17 cellular contexts compared by ENCODE assay signal in the genomic region with DNA sequence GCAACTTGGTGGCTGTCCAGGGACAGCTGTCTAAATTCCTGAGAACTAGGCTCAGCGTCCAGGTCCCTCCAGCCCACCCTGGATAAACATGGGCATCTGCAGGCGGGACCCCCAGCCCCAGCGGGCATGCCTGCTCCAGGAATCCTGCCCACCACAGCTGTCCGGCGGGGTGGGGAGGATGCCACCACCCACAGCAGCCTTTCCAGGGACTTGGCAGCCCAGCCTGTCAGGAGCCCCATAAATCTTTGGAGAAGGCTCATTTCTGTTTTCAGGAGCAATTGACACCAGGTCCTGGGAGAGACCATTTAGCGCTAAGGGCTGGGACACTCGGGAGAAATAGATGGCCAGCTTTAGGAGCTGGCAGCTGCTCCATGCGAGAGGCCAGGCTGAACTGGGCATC.
"Had no signal": no experiment of that assay in that cellular context is flagged by ENCODE, and none has a peak within 500 bp of the region (broad histone marks: within the 10 kb centered on the region; RNA-seq: fewer than 3 reads in every experiment).

No MANE protein-coding gene starts in this region.

- H3K4me1 Mint-ChIP-seq: activated CD4-positive, alpha-beta T cell treated with anti-CD3 and anti-CD28 coated beads for 36 hours; activated naive CD4-positive, alpha-beta T cell treated with anti-CD3 and anti-CD28 coated beads, Interleukin-2, amount 50 U/mL, for 24 hours had no signal

- H3K4me2 ChIP-seq: smooth muscle cell had no signal

- H3K36me3 Mint-ChIP-seq: activated CD4-positive, alpha-beta memory T cell treated with anti-CD3 and anti-CD28 coated beads for 36 hours; activated naive CD4-positive, alpha-beta T cell treated with anti-CD3 and anti-CD28 coated beads, Interleukin-2, amount 50 U/mL, for 24 hours; mesothelial cell of epicardium had no signal

- DNase-seq: activated CD4-positive, alpha-beta memory T cell treated with anti-CD3 and anti-CD28 coated beads for 36 hours; activated CD4-positive, alpha-beta T cell treated with anti-CD3 and anti-CD28 coated beads for 36 hours; activated effector memory CD4-positive, alpha-beta T cell treated with Interleukin-2 at 50 U/mL for 16 hours; activated T-cell treated with anti-CD3 and anti-CD28 coated beads, Interleukin-2, amount 50 U/mL, for 4 hours; adrenal gland; heart right ventricle; left cardiac atrium; right cardiac atrium; trophoblast cell had no signal

- H3K4me1 ChIP-seq: adrenal gland, gastroesophageal sphincter, heart right ventricle, prostate gland, suprapubic skin had no signal

- H3K27me3 ChIP-seq: adrenal gland had no signal

- H3K4me3 Mint-ChIP-seq: activated CD4-positive, alpha-beta memory T cell treated with anti-CD3 and anti-CD28 coated beads for 36 hours; activated CD4-positive, alpha-beta T cell treated with anti-CD3 and anti-CD28 coated beads for 36 hours; activated naive CD4-positive, alpha-beta T cell treated with anti-CD3 and anti-CD28 coated beads, Interleukin-2, amount 50 U/mL, for 24 hours; activated T-cell treated with anti-CD3 and anti-CD28 coated beads, Interleukin-2, amount 50 U/mL, for 4 hours; mesothelial cell of epicardium; stimulated activated naive CD8-positive, alpha-beta T cell treated with anti-CD3 and anti-CD28 coated beads, Interleukin-15, Interleukin-2, amounts not matched to agents 100 ng/mL and 50 ng/mL, for 24 hours had no signal

- H3K4me3 ChIP-seq: adrenal gland, gastroesophageal sphincter, heart right ventricle, lung, prostate gland, smooth muscle cell, suprapubic skin had no signal

- H3K27ac Mint-ChIP-seq: activated CD4-positive, alpha-beta memory T cell treated with anti-CD3 and anti-CD28 coated beads for 36 hours; activated CD4-positive, alpha-beta T cell treated with anti-CD3 and anti-CD28 coated beads for 36 hours; stimulated activated naive CD8-positive, alpha-beta T cell treated with anti-CD3 and anti-CD28 coated beads, Interleukin-15, Interleukin-2, amounts not matched to agents 100 ng/mL and 50 ng/mL, for 24 hours had no signal

- H3K36me3 ChIP-seq: adrenal gland, gastroesophageal sphincter, heart right ventricle, prostate gland, suprapubic skin had no signal

- H3K27ac ChIP-seq: adrenal gland, gastroesophageal sphincter, heart right ventricle, prostate gland, suprapubic skin had no signal

- H3K9me3 ChIP-seq: adrenal gland, gastroesophageal sphincter, heart right ventricle, prostate gland, suprapubic skin had no signal

- H3K9me3 Mint-ChIP-seq: activated CD4-positive, alpha-beta memory T cell treated with anti-CD3 and anti-CD28 coated beads for 36 hours; activated naive CD4-positive, alpha-beta T cell treated with anti-CD3 and anti-CD28 coated beads, Interleukin-2, amount 50 U/mL, for 24 hours; activated T-cell treated with anti-CD3 and anti-CD28 coated beads, Interleukin-2, amount 50 U/mL, for 4 hours; mesothelial cell of epicardium had no signal
